1 cellular context compared by ENCODE assay signal in genomic region chr6:123830110-123830509, GRCh38.
TF ChIP-seq lines count a peak whose summit lies in the region.

No MANE protein-coding gene starts in this region.

TF ChIP-seq in GM23338, 12 proteins besides CTCF, POLR2A, EP300 and RAD21:
- no peak for TF ChIP-seq EZH2 (IDR thresholded peaks at IDR 0.05; ENCODE audit: low read depth, unreplicated experiment)
- no peak for TF ChIP-seq ZNF331 (CRISPR knock-in tag; IDR thresholded peaks at IDR 0.05; ENCODE audit: low read depth)
- no peak for TF ChIP-seq ETS1 (IDR thresholded peaks at IDR 0.05)
- peak; percentile 63 for TF ChIP-seq NANOG (IDR thresholded peaks at IDR 0.05; ENCODE audit: borderline replicate concordance)
- TF ChIP-seq JUNB (IDR thresholded peaks at IDR 0.05; ENCODE audit: unreplicated experiment) = no peak
- TF ChIP-seq REST (IDR thresholded peaks at IDR 0.05; ENCODE audit: unreplicated experiment) = no peak
- TF ChIP-seq POLR2AphosphoS5 (IDR thresholded peaks at IDR 0.05; ENCODE audit: low read depth) = no peak
- TF ChIP-seq ZNF114 (CRISPR knock-in tag; IDR thresholded peaks at IDR 0.05) = no peak
- TF ChIP-seq CREB1 (CRISPR knock-in tag; IDR thresholded peaks at IDR 0.05; ENCODE audit: low read depth) = no peak
